ENCODE assay signal across 29 cellular contexts in genomic region chr7:124773339-124773738, GRCh38. TPM values are rescaled to one million over a fixed set of nuclear protein-coding genes. Genes with fewer than 3 reads are reported as not detected.
"Had no signal": no experiment of that assay in that cellular context is flagged by ENCODE, and none has a peak within 500 bp of the region (broad histone marks: within the 10 kb centered on the region; RNA-seq: fewer than 3 reads in every experiment).

No MANE protein-coding gene starts in this region.

- H3K4me1 ChIP-seq: ascending aorta, gastroesophageal sphincter had no signal

- DNase-seq: activated CD4-positive, alpha-beta memory T cell treated with anti-CD3 and anti-CD28 coated beads for 36 hours; activated CD4-positive, alpha-beta T cell treated with anti-CD3 and anti-CD28 coated beads for 36 hours; activated CD4-positive, alpha-beta T cell treated with anti-CD3 and anti-CD28 coated beads, Interleukin-2, amount 10 ng/mL, durations not matched to agents 24 days and 14 days; activated CD4-positive, CD25-positive, alpha-beta regulatory T cell; activated CD4-positive, CD25-positive, alpha-beta regulatory T cell treated with anti-CD3 and anti-CD28 coated beads, Interleukin-2, amount 50 U/mL, for 72 hours; activated CD8-positive, alpha-beta memory T cell treated with anti-CD3 and anti-CD28 coated beads, Interleukin-2, amount 10 ng/mL, durations not matched to agents 7 days and 5 days; activated CD8-positive, alpha-beta memory T cell treated with anti-CD3 and anti-CD28 coated beads, Interleukin-2, amount 50 U/mL, for 4 hours; activated CD8-positive, alpha-beta T cell treated with anti-CD3 and anti-CD28 coated beads, Interleukin-2, amount 10 ng/mL, durations not matched to agents 7 days and 5 days; activated effector memory CD4-positive, alpha-beta T cell treated with anti-CD3 and anti-CD28 coated beads, Interleukin-2, amount 50 U/mL, for 16 hours; activated naive CD4-positive, alpha-beta T cell treated with anti-CD3 and anti-CD28 coated beads for 36 hours; activated naive CD8-positive, alpha-beta T cell treated with anti-CD3 and anti-CD28 coated beads for 36 hours; activated T-cell treated with anti-CD3 and anti-CD28 coated beads, Interleukin-2, amount 50 U/mL, for 1 hour; activated T-cell treated with anti-CD3 and anti-CD28 coated beads, Interleukin-2, amount 50 U/mL, for 48 hours; dorsolateral prefrontal cortex; esophagus squamous epithelium; foreskin melanocyte; head of caudate nucleus; T-helper 2 cell had no signal

- H3K4me3 ChIP-seq: ascending aorta, coronary artery, dorsolateral prefrontal cortex, esophagus squamous epithelium, gastroesophageal sphincter had no signal

- H3K36me3 ChIP-seq: ascending aorta, esophagus squamous epithelium, gastroesophageal sphincter had no signal

- H3K27ac ChIP-seq: ascending aorta, coronary artery, epithelial cell of prostate, esophagus squamous epithelium, gastroesophageal sphincter had no signal

- H3K27me3 ChIP-seq: ascending aorta, dorsolateral prefrontal cortex, gastroesophageal sphincter had no signal

- H3K9me3 ChIP-seq: ascending aorta, esophagus squamous epithelium, gastroesophageal sphincter had no signal

- ATAC-seq: activated CD4-positive, alpha-beta T cell treated with anti-CD3 and anti-CD28 coated beads for 36 hours; activated CD8-positive, alpha-beta memory T cell treated with anti-CD3 and anti-CD28 coated beads, Interleukin-2, amount 10 ng/mL, durations not matched to agents 7 days and 5 days; activated CD8-positive, alpha-beta T cell treated with anti-CD3 and anti-CD28 coated beads, Interleukin-2, amount 10 ng/mL, durations not matched to agents 7 days and 5 days; gastroesophageal sphincter had no signal

- FAIRE-seq: bronchial epithelial cell, endometrium, endothelial cell of umbilical vein had no signal

RNA-seq across cellular contexts. Expression of gene GPR37, which starts 7.7 kb away (rescaled TPM):
- total RNA-seq: activated CD4-positive, alpha-beta T cell treated with anti-CD3 and anti-CD28 coated beads for 36 hours; activated CD4-positive, alpha-beta T cell treated with anti-CD3 and anti-CD28 coated beads, Interleukin-2, amount 10 ng/mL, durations not matched to agents 24 days and 14 days; activated CD8-positive, alpha-beta memory T cell treated with anti-CD3 and anti-CD28 coated beads for 36 hours; activated CD8-positive, alpha-beta memory T cell treated with anti-CD3 and anti-CD28 coated beads, Interleukin-2, amount 10 ng/mL, durations not matched to agents 7 days and 5 days; activated CD8-positive, alpha-beta T cell treated with anti-CD3 and anti-CD28 coated beads, Interleukin-2, amount 10 ng/mL, durations not matched to agents 7 days and 5 days; activated naive CD4-positive, alpha-beta T cell treated with anti-CD3 and anti-CD28 coated beads for 36 hours; activated naive CD8-positive, alpha-beta T cell treated with anti-CD3 and anti-CD28 coated beads for 36 hours; activated T-helper 1 cell treated with anti-CD3 and anti-CD28 coated beads, Interleukin-12 subunit alpha, Interleukin-12 subunit beta, Interleukin-2, Interleukin-4 antibody, amounts not matched to agents 30 ng/mL and 10 ng/mL and 1 ng/mL, durations not matched to agents 14 hours and 24 hours and 36 hours; activated T-helper 2 cell treated with anti-CD3 and anti-CD28 coated beads, Interferon-gamma antibody, Interleukin-2, Interleukin-4, amounts not matched to agents 10 μg/mL and 5 μg/mL and 100 μg/mL, durations not matched to agents 14 hours and 24 hours and 36 hours; ascending aorta; T-helper 1 cell treated with Interleukin-12 subunit alpha and Interleukin-12 subunit beta and Interleukin-4 antibody, amounts not matched to agents 30 ng/mL and 1 ng/mL, for 36 hours had no signal
